Comparison of ENCODE assay signal across 1 cellular context in genomic region chr16:28498666-28499065, GRCh38.
TF ChIP-seq lines count a peak whose summit lies in the region.

No MANE protein-coding gene starts in this region.

TF ChIP-seq in K562, 482 proteins besides CTCF, POLR2A, EP300 and RAD21:
- TF ChIP-seq ZNF121 (CRISPR knock-in tag; conservative IDR thresholded peaks at IDR 0.05) = peak; percentile 87
- no peak for TF ChIP-seq PCBP1 (IDR thresholded peaks at IDR 0.05; ENCODE audit: low read depth, low read length, poor library complexity, severe bottlenecking)
